Comparison of ENCODE assay signal across 9 cellular contexts in genomic region chr16:31107465-31107867, GRCh38. TPM values are rescaled to one million over a fixed set of nuclear protein-coding genes. Genes with fewer than 3 reads are reported as not detected.
DNase-seq lines count a peak whose midpoint lies in the region; ATAC-seq lines count a peak whose summit lies in the region.
"Had no signal": no experiment of that assay in that cellular context is flagged by ENCODE, and none has a peak within 500 bp of the region (broad histone marks: within the 10 kb centered on the region; RNA-seq: fewer than 3 reads in every experiment).

No MANE protein-coding gene starts in this region.

- peaks cover 33% of the 10 kb centered on the region for H3K4me1 Mint-ChIP-seq in activated T-cell treated with anti-CD3 and anti-CD28 coated beads, Interleukin-2, amount 50 U/mL, for 24 hours (ENCODE audit: low read depth)
- peaks cover 16% of the 10 kb centered on the region for H3K4me1 Mint-ChIP-seq in activated T-helper 17 cell treated with anti-CD3 and anti-CD28 coated beads, Interleukin-2, amount 50 U/mL, for 72 hours

- peak overlapping the region; percentile 98 for H3K4me3 ChIP-seq in skeletal muscle cell (ENCODE audit: low read depth, low read length)

- H3K9me3 Mint-ChIP-seq in activated T-cell treated with anti-CD3 and anti-CD28 coated beads, Interleukin-2, amount 50 U/mL, for 24 hours: no peaks in the 10 kb centered on the region
- H3K9me3 Mint-ChIP-seq in activated T-helper 17 cell treated with anti-CD3 and anti-CD28 coated beads, Interleukin-2, amount 50 U/mL, for 72 hours: no peaks in the 10 kb centered on the region

- peak overlapping the region; percentile 90 for H3K27ac Mint-ChIP-seq in activated T-cell treated with anti-CD3 and anti-CD28 coated beads, Interleukin-2, amount 50 U/mL, for 24 hours
- peak overlapping the region; percentile 98 for H3K27ac Mint-ChIP-seq in activated T-helper 17 cell treated with anti-CD3 and anti-CD28 coated beads, Interleukin-2, amount 50 U/mL, for 72 hours

- ATAC-seq in HG03066 (IDR thresholded peaks at IDR 0.05; ENCODE audit: low read depth, unreplicated experiment): peak; percentile 57
- ATAC-seq in activated T-helper 17 cell treated with anti-CD3 and anti-CD28 coated beads, Interleukin-2, amount 50 U/mL, for 72 hours (replicated peaks): peak; percentile 92

- peak; percentile 43 for DNase-seq in activated T-cell treated with anti-CD3 and anti-CD28 coated beads, Interleukin-2, amount 50 U/mL, for 24 hours
- no peak for DNase-seq in activated T-cell treated with anti-CD3 and anti-CD28 coated beads, Interleukin-2, amount 50 U/mL, for 1 hour
- DNase-seq in skeletal muscle cell (ENCODE audit: low read depth): no peak
- DNase-seq in HuH-7.5 (ENCODE audit: low spot score): no peak
- DNase-seq in SIG-M5 (lab: John Stamatoyannopoulos, UW): no peak
- no peak for DNase-seq in NCI-H1930 (lab: John Stamatoyannopoulos, UW)

- H3K36me3 Mint-ChIP-seq in activated T-cell treated with anti-CD3 and anti-CD28 coated beads, Interleukin-2, amount 50 U/mL, for 24 hours (ENCODE audit: low read depth): peaks cover 31% of the 10 kb centered on the region
- H3K36me3 Mint-ChIP-seq in activated T-helper 17 cell treated with anti-CD3 and anti-CD28 coated beads, Interleukin-2, amount 50 U/mL, for 72 hours (ENCODE audit: low read depth): peaks cover 40% of the 10 kb centered on the region

- H3K27me3 Mint-ChIP-seq in activated T-cell treated with anti-CD3 and anti-CD28 coated beads, Interleukin-2, amount 50 U/mL, for 24 hours: no peaks in the 10 kb centered on the region
- no peaks in the 10 kb centered on the region for H3K27me3 Mint-ChIP-seq in activated T-helper 17 cell treated with anti-CD3 and anti-CD28 coated beads, Interleukin-2, amount 50 U/mL, for 72 hours

- H3K4me3 Mint-ChIP-seq in activated T-cell treated with anti-CD3 and anti-CD28 coated beads, Interleukin-2, amount 50 U/mL, for 24 hours: peak overlapping the region; percentile 76
- peak overlapping the region; percentile 97 for H3K4me3 Mint-ChIP-seq in activated T-helper 17 cell treated with anti-CD3 and anti-CD28 coated beads, Interleukin-2, amount 50 U/mL, for 72 hours

RNA-seq across cellular contexts. Expression of gene BCKDK, which starts 0.7 kb away (rescaled TPM):
- total RNA-seq in activated T-helper 17 cell treated with anti-CD3 and anti-CD28 coated beads, Interleukin-2, amount 50 U/mL, for 72 hours: 10 to 100 TPM; 48.6 to 98.3 TPM

RNA-seq across cellular contexts. Expression of gene KAT8, which starts 10.0 kb away (rescaled TPM):
- total RNA-seq in activated T-helper 17 cell treated with anti-CD3 and anti-CD28 coated beads, Interleukin-2, amount 50 U/mL, for 72 hours: 10 to 100 TPM; 49.7 to 50.2 TPM

RNA-seq across cellular contexts. Expression of gene VKORC1, which starts 12.9 kb away (rescaled TPM):
- total RNA-seq in activated T-helper 17 cell treated with anti-CD3 and anti-CD28 coated beads, Interleukin-2, amount 50 U/mL, for 72 hours: 100 to 1,000 TPM in 1 of 2 donors, 10 to 100 TPM in 1; 75.3 to 107 TPM

RNA-seq across cellular contexts. Expression of gene PRSS53, which starts 18.7 kb away (rescaled TPM):
- 10 to 100 TPM in 1 of 2 donors, 1 to 10 TPM in 1; 4.5 to 17.3 TPM for total RNA-seq in activated T-helper 17 cell treated with anti-CD3 and anti-CD28 coated beads, Interleukin-2, amount 50 U/mL, for 72 hours

RNA-seq across cellular contexts. Expression of gene PRSS8, which starts 28.1 kb away (rescaled TPM):
- not detected for total RNA-seq in activated T-helper 17 cell treated with anti-CD3 and anti-CD28 coated beads, Interleukin-2, amount 50 U/mL, for 72 hours
- total RNA-seq: Daoy had no signal
